Comparison of ENCODE assay signal across 11 cellular contexts in the genomic region with DNA sequence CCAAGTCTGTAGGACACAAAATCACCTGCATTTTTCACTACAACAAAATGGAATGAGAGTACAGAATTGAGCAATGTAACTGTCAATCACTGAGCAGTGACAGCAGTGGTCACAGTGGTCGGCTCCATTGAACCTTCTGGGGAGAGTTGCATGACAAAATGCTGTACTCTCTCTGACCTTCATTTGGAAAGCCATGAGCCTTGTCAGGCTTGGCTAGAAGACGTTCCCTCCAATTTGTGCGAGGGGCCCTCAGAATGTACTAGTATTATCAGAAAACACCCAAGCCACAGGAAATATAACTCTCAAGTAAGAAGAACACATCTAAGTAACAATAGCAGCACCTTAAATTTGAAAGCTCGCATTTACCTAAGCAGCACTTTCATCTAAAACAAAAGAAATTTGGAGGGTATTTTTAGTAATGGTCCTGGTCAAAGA.
DNase-seq lines count a peak whose midpoint lies in the region; ATAC-seq and TF ChIP-seq lines count a peak whose summit lies in the region.
"Had no signal": no experiment of that assay in that cellular context is flagged by ENCODE, and none has a peak within 500 bp of the region (broad histone marks: within the 10 kb centered on the region; RNA-seq: fewer than 3 reads in every experiment).

No MANE protein-coding gene starts in this region.

- peak; percentile 77 for ATAC-seq in GM19025 (IDR thresholded peaks at IDR 0.05; ENCODE audit: low read depth, unreplicated experiment)
- peak; percentile 90 for ATAC-seq in GM21786 (IDR thresholded peaks at IDR 0.05; ENCODE audit: unreplicated experiment)
- peak; percentile 88 for ATAC-seq in HG03159 (IDR thresholded peaks at IDR 0.05; ENCODE audit: unreplicated experiment)
- ATAC-seq in stimulated activated naive B cell treated with anti-CD40 and anti-IgM and Interleukin-4, amounts not matched to agents 10 μg/mL and 1 μg/mL and 100 μg/mL, for 72 hours (replicated peaks), result peak; percentile 95 to 98
- no peak for ATAC-seq in lower lobe of right lung
- ATAC-seq in CD8-positive, alpha-beta T cell, result no peak

- H3K36me3 Mint-ChIP-seq in stimulated activated naive B cell treated with anti-CD40 and anti-IgM and Interleukin-4, amounts not matched to agents 10 μg/mL and 1 μg/mL and 100 μg/mL, for 72 hours, result peaks cover 17 to 18% of the 10 kb centered on the region in 2 donors
- no peaks in the 10 kb centered on the region for H3K36me3 Mint-ChIP-seq in CD8-positive, alpha-beta T cell

- H3K27me3 Mint-ChIP-seq in stimulated activated naive B cell treated with anti-CD40 and anti-IgM and Interleukin-4, amounts not matched to agents 10 μg/mL and 1 μg/mL and 100 μg/mL, for 72 hours, result no peaks in the 10 kb centered on the region
- no peaks in the 10 kb centered on the region for H3K27me3 Mint-ChIP-seq in CD8-positive, alpha-beta T cell (ENCODE audit: low read depth)

- peaks cover 6% of the 10 kb centered on the region in 2 donors for H3K9me3 Mint-ChIP-seq in stimulated activated naive B cell treated with anti-CD40 and anti-IgM and Interleukin-4, amounts not matched to agents 10 μg/mL and 1 μg/mL and 100 μg/mL, for 72 hours
- H3K9me3 Mint-ChIP-seq in CD8-positive, alpha-beta T cell, result peaks cover 2% of the 10 kb centered on the region
- H3K9me3 Mint-ChIP-seq: H9 had no signal

- H3K4me1 Mint-ChIP-seq in stimulated activated naive B cell treated with anti-CD40 and anti-IgM and Interleukin-4, amounts not matched to agents 10 μg/mL and 1 μg/mL and 100 μg/mL, for 72 hours, result peaks cover 34 to 53% of the 10 kb centered on the region in 2 donors
- H3K4me1 Mint-ChIP-seq in CD8-positive, alpha-beta T cell (ENCODE audit: low read depth), result no peaks in the 10 kb centered on the region

- no peaks in the 10 kb centered on the region for H3K27me3 ChIP-seq in lower lobe of right lung (ENCODE audit: low read depth)
- H3K27me3 ChIP-seq in CD8-positive, alpha-beta T cell (ENCODE audit: insufficient read depth, low read length), result no peaks in the 10 kb centered on the region
- H3K27me3 ChIP-seq: esophagus muscularis mucosa had no signal

- no peaks in the 10 kb centered on the region for H3K9me3 ChIP-seq in lower lobe of right lung
- no peaks in the 10 kb centered on the region for H3K9me3 ChIP-seq in CD8-positive, alpha-beta T cell (ENCODE audit: low read length)
- H3K9me3 ChIP-seq: esophagus muscularis mucosa had no signal

- CTCF ChIA-PET in CD8-positive, alpha-beta T cell (lab: Charles Lee), result no interaction called here

- DNase-seq in stimulated activated naive B cell treated with anti-CD40 and anti-IgM and Interleukin-4, amounts not matched to agents 10 μg/mL and 1 μg/mL and 100 μg/mL, for 72 hours, result peak; percentile 77
- DNase-seq in pons (ENCODE audit: low spot score), result no peak
- DNase-seq in lower lobe of right lung, result no peak
- no peak for DNase-seq in CD8-positive, alpha-beta T cell
- DNase-seq: H9, kidney, PC-9 had no signal

- H3K36me3 ChIP-seq in lower lobe of right lung, result no peaks in the 10 kb centered on the region
- H3K36me3 ChIP-seq in CD8-positive, alpha-beta T cell (ENCODE audit: insufficient read depth, low read length), result no peaks in the 10 kb centered on the region
- H3K36me3 ChIP-seq: esophagus muscularis mucosa had no signal

- intact Hi-C loops in lower lobe of right lung (cut with DNase I), result no loop called here
- intact Hi-C loops in CD8-positive, alpha-beta T cell (cut with DNase I, micrococcal nuclease), result no loop called here

- no peaks in the 10 kb centered on the region for H3K4me1 ChIP-seq in lower lobe of right lung
- H3K4me1 ChIP-seq in CD8-positive, alpha-beta T cell (ENCODE audit: insufficient read depth, low read length), result no peaks in the 10 kb centered on the region

- no peak overlapping the region for H3K27ac ChIP-seq in lower lobe of right lung
- no peak overlapping the region for H3K27ac ChIP-seq in CD8-positive, alpha-beta T cell (ENCODE audit: low read depth, low read length)
- H3K27ac ChIP-seq: esophagus muscularis mucosa, PC-9 had no signal

- H3K4me3 ChIP-seq in lower lobe of right lung, result no peak overlapping the region
- no peak overlapping the region for H3K4me3 ChIP-seq in CD8-positive, alpha-beta T cell (ENCODE audit: low read depth, low read length)
- H3K4me3 ChIP-seq: esophagus muscularis mucosa, PC-9 had no signal

- H3K4me3 Mint-ChIP-seq in stimulated activated naive B cell treated with anti-CD40 and anti-IgM and Interleukin-4, amounts not matched to agents 10 μg/mL and 1 μg/mL and 100 μg/mL, for 72 hours, result peak overlapping the region in 1 of 2 donors; percentile 29
- no peak overlapping the region for H3K4me3 Mint-ChIP-seq in CD8-positive, alpha-beta T cell
- H3K4me3 Mint-ChIP-seq: H9 had no signal

- peak overlapping the region; percentile 93 for H3K27ac Mint-ChIP-seq in stimulated activated naive B cell treated with anti-CD40 and anti-IgM and Interleukin-4, amounts not matched to agents 10 μg/mL and 1 μg/mL and 100 μg/mL, for 72 hours
- no peak overlapping the region for H3K27ac Mint-ChIP-seq in CD8-positive, alpha-beta T cell
- H3K27ac Mint-ChIP-seq: H9 had no signal

- POLR2A ChIA-PET in CD8-positive, alpha-beta T cell (lab: Charles Lee), result no interaction called here

- TF ChIP-seq CTCF in lower lobe of right lung (IDR thresholded peaks at IDR 0.05), result no peak
- no peak for TF ChIP-seq CTCF in CD8-positive, alpha-beta T cell (IDR thresholded peaks at IDR 0.05)

Comparison
In these comparisons a context has a peak if more than half of its experiments do, and no peak if none do; other contexts are left out.
1. ATAC-seq: peak in GM19025 (single experiment), GM21786 (single experiment), HG03159 (single experiment) and stimulated activated naive B cell treated with anti-CD40 and anti-IgM and Interleukin-4, amounts not matched to agents 10 μg/mL and 1 μg/mL and 100 μg/mL, for 72 hours (2 of 2); none in lower lobe of right lung (0 of 2) and CD8-positive, alpha-beta T cell (single experiment).